8 cellular contexts compared by ENCODE assay signal in the genomic region with DNA sequence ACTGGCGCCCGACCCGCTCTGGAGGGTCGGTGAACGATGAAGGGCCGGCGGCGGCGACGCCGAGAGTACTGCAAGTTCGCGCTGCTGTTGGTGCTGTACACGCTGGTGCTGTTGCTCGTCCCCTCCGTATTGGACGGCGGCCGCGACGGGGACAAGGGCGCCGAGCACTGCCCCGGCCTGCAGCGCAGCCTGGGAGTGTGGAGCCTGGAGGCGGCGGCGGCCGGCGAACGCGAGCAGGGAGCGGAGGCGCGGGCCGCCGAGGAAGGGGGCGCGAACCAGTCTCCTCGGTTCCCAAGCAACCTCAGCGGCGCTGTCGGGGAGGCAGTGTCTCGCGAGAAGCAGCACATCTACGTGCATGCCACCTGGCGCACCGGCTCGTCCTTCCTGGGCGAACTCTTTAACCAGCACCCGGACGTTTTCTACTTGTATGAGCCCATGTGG. TPM values are rescaled to one million over a fixed set of nuclear protein-coding genes. Genes with fewer than 3 reads are reported as not detected.
DNase-seq lines count a peak whose midpoint lies in the region; ATAC-seq and TF ChIP-seq lines count a peak whose summit lies in the region.

No MANE protein-coding gene starts in this region.

- POLR2A ChIA-PET in CD4-positive, alpha-beta T cell (lab: Charles Lee): interaction anchor here (0.6 to 2.2 kb wide), 6 partner anchors 14 to 806 kb away, joined by 3 to 9 read pairs (median 4); no protein-coding TSS in a partner anchor

- H3K27me3 ChIP-seq in CD4-positive, alpha-beta T cell (ENCODE audit: control insufficient read depth, insufficient read depth, low read length): no peaks in the 10 kb centered on the region

- TF ChIP-seq CTCF in CD4-positive, alpha-beta T cell (IDR thresholded peaks at IDR 0.05): no peak

- intact Hi-C loops in CD4-positive, alpha-beta T cell (cut with DNase I, micrococcal nuclease): loop anchor here (1.0 to 10.0 kb wide), 4 partner anchors 15 to 769 kb away; no protein-coding TSS in a partner anchor

- peak; percentile 73 for ATAC-seq in CD4-positive, alpha-beta T cell (ENCODE audit: poor library complexity)
- ATAC-seq in GM21367 (IDR thresholded peaks at IDR 0.05; ENCODE audit: unreplicated experiment) (peak; percentile 25), T-helper 17 cell (peak; percentile 73)

- CTCF ChIA-PET in CD4-positive, alpha-beta T cell (lab: Charles Lee): interaction anchor here (1.3 to 1.4 kb wide), 2 partner anchors 16 to 68 kb away, joined by 3 to 6 read pairs; no protein-coding TSS in a partner anchor

- H3K27me3 Mint-ChIP-seq in CD4-positive, alpha-beta T cell: no peaks in the 10 kb centered on the region
- no peaks in the 10 kb centered on the region for H3K27me3 Mint-ChIP-seq in T-helper 17 cell

- no peaks in the 10 kb centered on the region for H3K9me3 ChIP-seq in CD4-positive, alpha-beta T cell (ENCODE audit: control insufficient read depth, low read length)
- H3K9me3 ChIP-seq in T-helper 17 cell (ENCODE audit: control insufficient read depth, low read length, poor library complexity, severe bottlenecking): no peaks in the 10 kb centered on the region

- H3K27ac ChIP-seq in CD4-positive, alpha-beta T cell (ENCODE audit: low read depth, low read length): peak overlapping the region; percentile 64

- in situ Hi-C loops in T47D (cut with HindIII; ENCODE audit: low pct_unique_long_range_greater_than_20kb, low sequenced_read_pairs): no loop called here

- H3K9me3 Mint-ChIP-seq in CD4-positive, alpha-beta T cell: no peaks in the 10 kb centered on the region

- H3K36me3 Mint-ChIP-seq in CD4-positive, alpha-beta T cell (ENCODE audit: low read depth): peaks cover 5% of the 10 kb centered on the region
- H3K36me3 Mint-ChIP-seq in T-helper 17 cell (ENCODE audit: low read depth): no peaks in the 10 kb centered on the region

- peak; percentile 52 to 81 (median 61) for DNase-seq in CD4-positive, alpha-beta T cell
- DNase-seq in KG1 (lab: John Stamatoyannopoulos, UW): peak; percentile 7
- DNase-seq in T-helper 17 cell: peak; percentile 50 to 69 (median 59)
- DNase-seq in T47D (ENCODE audit: low read depth in 1 of 2, low spot score in 1 of 2): peak; percentile 50 to 73
- peak; percentile 11 for DNase-seq in kidney glomerular epithelial cell (lab: John Stamatoyannopoulos, UW)
- peak in 2 of 3 experiments; percentile 34 to 40 for DNase-seq in stimulated activated CD4-positive, alpha-beta T cell treated with anti-CD3 and anti-CD28 coated beads, TNF-alpha, amount 100 ng/mL, for 4 hours (ENCODE audit: low read depth in 3 of 3)
- DNase-seq in GM19238 (ENCODE audit: insufficient read length, low spot score): no peak

- H3K4me3 Mint-ChIP-seq in CD4-positive, alpha-beta T cell: peak overlapping the region; percentile 74
- H3K4me3 Mint-ChIP-seq in T-helper 17 cell: peak overlapping the region; percentile 89

- H3K27ac Mint-ChIP-seq in CD4-positive, alpha-beta T cell: peak overlapping the region; percentile 78
- H3K27ac Mint-ChIP-seq in T-helper 17 cell: peak overlapping the region; percentile 81

- H3K4me1 Mint-ChIP-seq in CD4-positive, alpha-beta T cell (ENCODE audit: low read depth): peaks cover 39% of the 10 kb centered on the region
- peaks cover 28% of the 10 kb centered on the region for H3K4me1 Mint-ChIP-seq in T-helper 17 cell

RNA-seq across cellular contexts. Expression of gene CHST7, which starts 0.4 kb away (rescaled TPM):
- total RNA-seq in CD4-positive, alpha-beta T cell: 1 to 10 TPM; 4.0 to 4.6 TPM
- total RNA-seq in T-helper 17 cell: 1 to 10 TPM; 6.3 to 6.6 TPM

RNA-seq across cellular contexts. Expression of gene ZNF674, which starts 28.7 kb away (rescaled TPM):
- 1 to 10 TPM; 1.2 to 1.9 TPM for total RNA-seq in CD4-positive, alpha-beta T cell
- total RNA-seq in T-helper 17 cell: 1 to 10 TPM; 1.6 to 3.9 TPM
